21 cellular contexts compared by ENCODE assay signal in genomic region chr2:207356604-207357003, GRCh38.
"Had no signal": no experiment of that assay in that cellular context is flagged by ENCODE, and none has a peak within 500 bp of the region (broad histone marks: within the 10 kb centered on the region; RNA-seq: fewer than 3 reads in every experiment).

No MANE protein-coding gene starts in this region.

- H3K36me3 ChIP-seq: gastrocnemius medialis, ovary, thyroid gland, vagina had no signal

- H3K4me1 ChIP-seq: gastrocnemius medialis, thyroid gland had no signal

- FAIRE-seq: colon had no signal

- H3K9me3 ChIP-seq: gastrocnemius medialis, ovary, thyroid gland, vagina had no signal

- H3K27me3 ChIP-seq: dorsolateral prefrontal cortex, gastrocnemius medialis, ovary, thyroid gland, vagina had no signal

- ATAC-seq: gastrocnemius medialis; left lobe of liver; naive thymus-derived CD8-positive, alpha-beta T cell; sciatic nerve; stimulated activated naive CD8-positive, alpha-beta T cell treated with anti-CD3 and anti-CD28 coated beads, Interleukin-15, amount 100 ng/mL, for 72 hours had no signal

- H3K27ac ChIP-seq: dorsolateral prefrontal cortex, gastrocnemius medialis, ovary, thyroid gland, vagina had no signal

- DNase-seq: dorsolateral prefrontal cortex; effector CD4-positive, alpha-beta T cell; gastrocnemius medialis; head of caudate nucleus; naive thymus-derived CD8-positive, alpha-beta T cell; occipital lobe; ovary; posterior cingulate gyrus; stimulated activated CD4-positive, alpha-beta T cell treated with anti-CD3 and anti-CD28 coated beads, Interleukin-12 subunit alpha, Interleukin-12 subunit beta, amount 100 ng/mL, for 4 hours; stimulated activated CD4-positive, alpha-beta T cell treated with anti-CD3 and anti-CD28 coated beads, Interleukin-1b, Interleukin-23, amount 100 ng/mL, for 48 hours; stimulated activated CD4-positive, alpha-beta T cell treated with anti-CD3 and anti-CD28 coated beads, Interleukin-4, amount 100 ng/mL, for 1 hour; stimulated activated CD8-positive, alpha-beta memory T cell treated with anti-CD3 and anti-CD28 coated beads, Interleukin-4, amount 100 ng/mL, for 48 hours; stimulated activated naive CD4-positive, alpha-beta T cell; stimulated activated naive CD8-positive, alpha-beta T cell treated with anti-CD3 and anti-CD28 coated beads, Interleukin-15, amount 100 ng/mL, for 72 hours; thyroid gland; trophoblast cell had no signal

- H3K4me2 ChIP-seq: smooth muscle cell had no signal

- H3K4me3 ChIP-seq: dorsolateral prefrontal cortex, gastrocnemius medialis, ovary, smooth muscle cell, thyroid gland, vagina had no signal
